Comparison of ENCODE assay signal across 1 cellular context in the genomic region with DNA sequence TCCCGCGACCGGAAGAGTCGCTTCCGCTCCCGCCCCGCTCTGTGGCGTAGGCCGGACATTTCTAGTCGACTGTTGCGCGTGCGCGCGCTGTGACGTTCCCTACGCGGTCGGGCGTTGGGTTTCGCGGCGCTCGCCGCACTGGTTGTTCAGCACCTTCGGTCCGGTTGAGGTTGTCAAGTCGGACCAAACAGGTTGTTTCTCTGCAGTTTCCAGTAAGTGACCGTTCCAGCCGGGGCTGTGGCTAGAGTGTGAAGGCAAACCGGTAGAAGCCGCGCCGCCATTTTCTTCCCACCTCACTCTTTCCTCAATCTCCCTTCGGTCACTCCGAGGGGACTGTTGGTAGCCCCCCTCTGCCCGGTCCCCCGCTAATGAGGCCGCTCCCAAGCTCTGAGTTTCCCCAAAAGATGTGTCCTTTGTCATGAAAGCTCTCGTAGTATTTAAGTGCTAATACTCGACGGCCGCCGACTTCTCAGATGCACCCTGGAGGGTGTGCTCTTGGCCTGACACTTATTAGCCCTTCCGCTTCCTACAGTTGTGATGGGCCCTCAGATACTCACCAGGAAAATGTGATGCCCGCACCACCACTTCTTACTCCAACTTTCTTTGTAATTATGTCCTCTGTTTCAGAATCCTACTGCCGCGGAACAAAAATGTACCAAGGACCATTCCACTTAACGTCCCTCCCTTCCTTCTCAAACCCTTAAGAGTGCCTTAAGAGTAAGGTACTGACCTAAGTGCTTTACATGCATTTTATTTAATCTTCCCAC.
TF ChIP-seq lines count a peak whose summit lies in the region.

No MANE protein-coding gene starts in this region.

TF ChIP-seq in HepG2, 621 proteins besides CTCF, POLR2A, EP300 and RAD21 (continued from another document):
- TF ChIP-seq, protein P1, sequence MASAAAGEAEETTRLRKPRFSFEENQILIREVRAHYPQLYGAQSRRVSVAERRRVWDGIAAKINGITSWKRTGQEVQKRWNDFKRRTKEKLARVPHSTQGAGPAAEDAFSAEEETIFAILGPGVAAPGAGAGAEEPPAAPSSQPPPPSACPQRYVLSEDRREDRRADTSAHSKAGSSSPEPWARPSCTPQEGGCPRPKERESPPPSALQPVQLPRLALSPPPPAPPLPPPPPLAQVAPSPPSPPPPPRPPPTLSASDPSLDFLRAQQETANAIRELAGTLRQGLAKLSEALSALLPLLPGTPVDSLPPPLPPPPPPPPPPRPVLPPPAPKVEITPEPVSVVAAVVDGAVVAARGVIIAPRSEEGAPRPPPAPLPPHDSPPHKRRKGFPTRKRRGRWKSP (CRISPR knock-in tag; IDR thresholded peaks at IDR 0.05), result no peak
- TF ChIP-seq NRL (CRISPR knock-in tag; IDR thresholded peaks at IDR 0.05; ENCODE audit: borderline replicate concordance), result peak; percentile 86; the same call in 1 of the 2 replicates
- TF ChIP-seq RNF2 (conservative IDR thresholded peaks at IDR 0.05; ENCODE audit: low read depth), result peak; percentile 75; the same call in 1 of the 2 replicates
- TF ChIP-seq ZNF280B (CRISPR knock-in tag; IDR thresholded peaks at IDR 0.05; ENCODE audit: borderline replicate concordance), result peak; percentile 89
- TF ChIP-seq MED1 (CRISPR knock-in tag; IDR thresholded peaks at IDR 0.05), result peak; percentile 72
- TF ChIP-seq RCOR2 (CRISPR knock-in tag; IDR thresholded peaks at IDR 0.05), result no peak
- TF ChIP-seq THAP11 (CRISPR knock-in tag; IDR thresholded peaks at IDR 0.05), result peak; percentile 68
- no peak for TF ChIP-seq SOX13 (IDR thresholded peaks at IDR 0.05)
- TF ChIP-seq SOX13 (CRISPR knock-in tag; conservative IDR thresholded peaks at IDR 0.05 in 1 of 2, IDR thresholded peaks at IDR 0.05 in 1 of 2), result no peak; a peak in 1 of 4 replicates
- TF ChIP-seq HES4 (CRISPR knock-in tag; IDR thresholded peaks at IDR 0.05; ENCODE audit: borderline replicate concordance), result peak; percentile 78; the same call in 1 of the 2 replicates
- TF ChIP-seq DPF2 (CRISPR knock-in tag; IDR thresholded peaks at IDR 0.05; ENCODE audit: borderline replicate concordance, low read depth), result 0 out of 2 replicates have a peak, but pooled peaks have one; percentile 15
- TF ChIP-seq ATF4 (CRISPR knock-in tag; IDR thresholded peaks at IDR 0.05), result no peak; a peak in 1 of 4 replicates
- TF ChIP-seq ZNF660 (CRISPR knock-in tag; IDR thresholded peaks at IDR 0.05; ENCODE audit: borderline replicate concordance, low read depth), result no peak
- TF ChIP-seq MXD3 (CRISPR knock-in tag; IDR thresholded peaks at IDR 0.05), result peak; percentile 79; the same call in 1 of the 2 replicates
- no peak for TF ChIP-seq MYNN (CRISPR knock-in tag; IDR thresholded peaks at IDR 0.05; ENCODE audit: low read depth)
- TF ChIP-seq ZNF230 (CRISPR knock-in tag; IDR thresholded peaks at IDR 0.05), result peak; percentile 79; the same call in 1 of the 2 replicates
- TF ChIP-seq ATF7 (IDR thresholded peaks at IDR 0.05), result no peak
- TF ChIP-seq ATF7 (CRISPR knock-in tag; IDR thresholded peaks at IDR 0.05), result peak; percentile 64
- TF ChIP-seq ZNF160 (CRISPR knock-in tag; IDR thresholded peaks at IDR 0.05), result 0 out of 2 replicates have a peak, but pooled peaks have one; percentile 44
- peak; percentile 63; the same call in 1 of the 2 replicates for TF ChIP-seq BCL3 (CRISPR knock-in tag; IDR thresholded peaks at IDR 0.05)
- peak; percentile 86 for TF ChIP-seq HNRNPLL (IDR thresholded peaks at IDR 0.05; ENCODE audit: low read depth, low read length, poor library complexity, severe bottlenecking)
- TF ChIP-seq, protein P2, sequence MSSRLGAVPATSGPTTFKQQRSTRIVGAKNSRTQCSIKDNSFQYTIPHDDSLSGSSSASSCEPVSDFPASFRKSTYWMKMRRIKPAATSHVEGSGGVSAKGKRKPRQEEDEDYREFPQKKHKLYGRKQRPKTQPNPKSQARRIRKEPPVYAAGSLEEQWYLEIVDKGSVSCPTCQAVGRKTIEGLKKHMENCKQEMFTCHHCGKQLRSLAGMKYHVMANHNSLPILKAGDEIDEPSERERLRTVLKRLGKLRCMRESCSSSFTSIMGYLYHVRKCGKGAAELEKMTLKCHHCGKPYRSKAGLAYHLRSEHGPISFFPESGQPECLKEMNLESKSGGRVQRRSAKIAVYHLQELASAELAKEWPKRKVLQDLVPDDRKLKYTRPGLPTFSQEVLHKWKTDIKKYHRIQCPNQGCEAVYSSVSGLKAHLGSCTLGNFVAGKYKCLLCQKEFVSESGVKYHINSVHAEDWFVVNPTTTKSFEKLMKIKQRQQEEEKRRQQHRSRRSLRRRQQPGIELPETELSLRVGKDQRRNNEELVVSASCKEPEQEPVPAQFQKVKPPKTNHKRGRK (CRISPR knock-in tag; IDR thresholded peaks at IDR 0.05), result peak; percentile 43; the same call in 1 of the 2 replicates
- TF ChIP-seq THAP8 (CRISPR knock-in tag; IDR thresholded peaks at IDR 0.05; ENCODE audit: borderline replicate concordance), result peak; percentile 96; the same call in 1 of the 2 replicates
- peak; percentile 64; the same call in 1 of the 2 replicates for TF ChIP-seq E2F2 (CRISPR knock-in tag; IDR thresholded peaks at IDR 0.05; ENCODE audit: borderline replicate concordance)
- TF ChIP-seq, protein P3, sequence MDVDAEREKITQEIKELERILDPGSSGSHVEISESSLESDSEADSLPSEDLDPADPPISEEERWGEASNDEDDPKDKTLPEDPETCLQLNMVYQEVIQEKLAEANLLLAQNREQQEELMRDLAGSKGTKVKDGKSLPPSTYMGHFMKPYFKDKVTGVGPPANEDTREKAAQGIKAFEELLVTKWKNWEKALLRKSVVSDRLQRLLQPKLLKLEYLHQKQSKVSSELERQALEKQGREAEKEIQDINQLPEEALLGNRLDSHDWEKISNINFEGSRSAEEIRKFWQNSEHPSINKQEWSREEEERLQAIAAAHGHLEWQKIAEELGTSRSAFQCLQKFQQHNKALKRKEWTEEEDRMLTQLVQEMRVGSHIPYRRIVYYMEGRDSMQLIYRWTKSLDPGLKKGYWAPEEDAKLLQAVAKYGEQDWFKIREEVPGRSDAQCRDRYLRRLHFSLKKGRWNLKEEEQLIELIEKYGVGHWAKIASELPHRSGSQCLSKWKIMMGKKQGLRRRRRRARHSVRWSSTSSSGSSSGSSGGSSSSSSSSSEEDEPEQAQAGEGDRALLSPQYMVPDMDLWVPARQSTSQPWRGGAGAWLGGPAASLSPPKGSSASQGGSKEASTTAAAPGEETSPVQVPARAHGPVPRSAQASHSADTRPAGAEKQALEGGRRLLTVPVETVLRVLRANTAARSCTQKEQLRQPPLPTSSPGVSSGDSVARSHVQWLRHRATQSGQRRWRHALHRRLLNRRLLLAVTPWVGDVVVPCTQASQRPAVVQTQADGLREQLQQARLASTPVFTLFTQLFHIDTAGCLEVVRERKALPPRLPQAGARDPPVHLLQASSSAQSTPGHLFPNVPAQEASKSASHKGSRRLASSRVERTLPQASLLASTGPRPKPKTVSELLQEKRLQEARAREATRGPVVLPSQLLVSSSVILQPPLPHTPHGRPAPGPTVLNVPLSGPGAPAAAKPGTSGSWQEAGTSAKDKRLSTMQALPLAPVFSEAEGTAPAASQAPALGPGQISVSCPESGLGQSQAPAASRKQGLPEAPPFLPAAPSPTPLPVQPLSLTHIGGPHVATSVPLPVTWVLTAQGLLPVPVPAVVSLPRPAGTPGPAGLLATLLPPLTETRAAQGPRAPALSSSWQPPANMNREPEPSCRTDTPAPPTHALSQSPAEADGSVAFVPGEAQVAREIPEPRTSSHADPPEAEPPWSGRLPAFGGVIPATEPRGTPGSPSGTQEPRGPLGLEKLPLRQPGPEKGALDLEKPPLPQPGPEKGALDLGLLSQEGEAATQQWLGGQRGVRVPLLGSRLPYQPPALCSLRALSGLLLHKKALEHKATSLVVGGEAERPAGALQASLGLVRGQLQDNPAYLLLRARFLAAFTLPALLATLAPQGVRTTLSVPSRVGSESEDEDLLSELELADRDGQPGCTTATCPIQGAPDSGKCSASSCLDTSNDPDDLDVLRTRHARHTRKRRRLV (CRISPR knock-in tag; IDR thresholded peaks at IDR 0.05), result 0 out of 2 replicates have a peak, but pooled peaks have one; percentile 25
- no peak for TF ChIP-seq NPAS2 (CRISPR knock-in tag; IDR thresholded peaks at IDR 0.05; ENCODE audit: borderline replicate concordance)
- TF ChIP-seq HOXD1 (CRISPR knock-in tag; IDR thresholded peaks at IDR 0.05), result no peak; the same call in 1 of the 2 replicates
- 0 out of 2 replicates have a peak, but pooled peaks have one; percentile 53 for TF ChIP-seq ZNF737 (CRISPR knock-in tag; IDR thresholded peaks at IDR 0.05; ENCODE audit: borderline replicate concordance)
- TF ChIP-seq SPEN (CRISPR knock-in tag; IDR thresholded peaks at IDR 0.05; ENCODE audit: low read depth), result peak; percentile 78
- no peak for TF ChIP-seq FOXM1 (CRISPR knock-in tag; IDR thresholded peaks at IDR 0.05)
- no peak for TF ChIP-seq GATAD2A (CRISPR knock-in tag; IDR thresholded peaks at IDR 0.05)
- TF ChIP-seq ZC3H13 (CRISPR knock-in tag; IDR thresholded peaks at IDR 0.05), result peak; percentile 71; the same call in 1 of the 2 replicates
- 0 out of 2 replicates have a peak, but pooled peaks have one; percentile 44 for TF ChIP-seq NR2C2 (CRISPR knock-in tag; IDR thresholded peaks at IDR 0.05; ENCODE audit: borderline replicate concordance)
- 0 out of 2 replicates have a peak, but pooled peaks have one; percentile 46 for TF ChIP-seq SMAD3 (CRISPR knock-in tag; IDR thresholded peaks at IDR 0.05)
- TF ChIP-seq NFATC3 (CRISPR knock-in tag; IDR thresholded peaks at IDR 0.05), result 0 out of 2 replicates have a peak, but pooled peaks have one; percentile 25
- no peak for TF ChIP-seq SUZ12 (IDR thresholded peaks at IDR 0.05; ENCODE audit: low read depth, low read length)
- peak; percentile 83 for TF ChIP-seq KMT2B (CRISPR knock-in tag; IDR thresholded peaks at IDR 0.05)
- peak; percentile 79; the same call in 1 of the 2 replicates for TF ChIP-seq E2F1 (CRISPR knock-in tag; IDR thresholded peaks at IDR 0.05)
- peak; percentile 91 for TF ChIP-seq ZNF501 (CRISPR knock-in tag; IDR thresholded peaks at IDR 0.05)
- TF ChIP-seq ZBTB21 (CRISPR knock-in tag; IDR thresholded peaks at IDR 0.05), result peak; percentile 74
- TF ChIP-seq SALL2 (CRISPR knock-in tag; IDR thresholded peaks at IDR 0.05), result peak; percentile 83
- TF ChIP-seq TOPORS (CRISPR knock-in tag; IDR thresholded peaks at IDR 0.05), result peak; percentile 88
